ENCODE assay signal across 7 cellular contexts in genomic region chr2:222939208-222939846, GRCh38.
DNase-seq lines count a peak whose midpoint lies in the region; ATAC-seq and TF ChIP-seq lines count a peak whose summit lies in the region.

No MANE protein-coding gene starts in this region.

- H3K4me3 ChIP-seq in GM12864 (ENCODE audit: low read depth, low read length) = no peak overlapping the region
- H3K4me3 ChIP-seq in astrocyte of the spinal cord (ENCODE audit: low read depth, low read length) = no peak overlapping the region
- no peak overlapping the region for H3K4me3 ChIP-seq in kidney epithelial cell (ENCODE audit: low read depth, low read length)

- ATAC-seq in GM21786 (IDR thresholded peaks at IDR 0.05; ENCODE audit: unreplicated experiment) = peak; percentile 63

- DNase-seq in GM12864 (ENCODE audit: low read depth) (peak; percentile 40), T-helper 22 cell (ENCODE audit: low read depth) (peak; percentile 3), astrocyte of the spinal cord (ENCODE audit: low read depth, low spot score) (peak; percentile 65), kidney epithelial cell (ENCODE audit: low read depth) (no peak)
- peak; percentile 3 for DNase-seq in stimulated activated CD8-positive, alpha-beta memory T cell treated with anti-CD3 and anti-CD28 coated beads, Interleukin-12 subunit alpha, Interleukin-12 subunit beta, amount 100 ng/mL, for 1 hour (ENCODE audit: low read depth)

- in situ Hi-C loops in astrocyte of the spinal cord (cut with HindIII; ENCODE audit: low sequenced_read_pairs) = no loop called here

- peak; percentile 90 for TF ChIP-seq CTCF in GM12864 (IDR thresholded peaks at IDR 0.05; ENCODE audit: low read depth, low read length, missing control alignments)
- TF ChIP-seq CTCF in LNCAP (IDR thresholded peaks at IDR 0.05) = peak; percentile 83
- peak; percentile 87 for TF ChIP-seq CTCF in astrocyte of the spinal cord (IDR thresholded peaks at IDR 0.05; ENCODE audit: low read depth, low read length)
- peak; percentile 80 for TF ChIP-seq CTCF in kidney epithelial cell (IDR thresholded peaks at IDR 0.05; ENCODE audit: insufficient read depth, low read length, poor library complexity, severe bottlenecking)

- H3K27me3 ChIP-seq in kidney epithelial cell (ENCODE audit: control insufficient read depth, insufficient read depth, low read length) = no peaks in the 10 kb centered on the region

- peaks cover 2% of the 10 kb centered on the region for H3K36me3 ChIP-seq in kidney epithelial cell (ENCODE audit: control insufficient read depth, insufficient read depth, low read length)
